ENCODE assay signal across 2 cellular contexts in genomic region chr6:53504438-53505030, GRCh38.
TF ChIP-seq lines count a peak whose summit lies in the region.

No MANE protein-coding gene starts in this region.

TF ChIP-seq in HepG2, 621 proteins besides CTCF, POLR2A, EP300 and RAD21:
- TF ChIP-seq ZBTB8A (CRISPR knock-in tag; IDR thresholded peaks at IDR 0.05; ENCODE audit: borderline replicate concordance, low read depth) (no peak), RBM22 (optimal IDR thresholded peaks at IDR 0.05; ENCODE audit: low read length) (peak; percentile 94)

TF ChIP-seq in SK-N-SH treated with all-trans-retinoic acid at 6 μM for 48 hours, 23 proteins besides CTCF, POLR2A, EP300 and RAD21:
- no peak for TF ChIP-seq ZNF565 (CRISPR knock-in tag; conservative IDR thresholded peaks at IDR 0.05; ENCODE audit: low read depth)
- TF ChIP-seq OSR1 (CRISPR knock-in tag; IDR thresholded peaks at IDR 0.05) = no peak
- TF ChIP-seq ZNF8 (CRISPR knock-in tag; IDR thresholded peaks at IDR 0.05) = no peak
- TF ChIP-seq, protein P1, sequence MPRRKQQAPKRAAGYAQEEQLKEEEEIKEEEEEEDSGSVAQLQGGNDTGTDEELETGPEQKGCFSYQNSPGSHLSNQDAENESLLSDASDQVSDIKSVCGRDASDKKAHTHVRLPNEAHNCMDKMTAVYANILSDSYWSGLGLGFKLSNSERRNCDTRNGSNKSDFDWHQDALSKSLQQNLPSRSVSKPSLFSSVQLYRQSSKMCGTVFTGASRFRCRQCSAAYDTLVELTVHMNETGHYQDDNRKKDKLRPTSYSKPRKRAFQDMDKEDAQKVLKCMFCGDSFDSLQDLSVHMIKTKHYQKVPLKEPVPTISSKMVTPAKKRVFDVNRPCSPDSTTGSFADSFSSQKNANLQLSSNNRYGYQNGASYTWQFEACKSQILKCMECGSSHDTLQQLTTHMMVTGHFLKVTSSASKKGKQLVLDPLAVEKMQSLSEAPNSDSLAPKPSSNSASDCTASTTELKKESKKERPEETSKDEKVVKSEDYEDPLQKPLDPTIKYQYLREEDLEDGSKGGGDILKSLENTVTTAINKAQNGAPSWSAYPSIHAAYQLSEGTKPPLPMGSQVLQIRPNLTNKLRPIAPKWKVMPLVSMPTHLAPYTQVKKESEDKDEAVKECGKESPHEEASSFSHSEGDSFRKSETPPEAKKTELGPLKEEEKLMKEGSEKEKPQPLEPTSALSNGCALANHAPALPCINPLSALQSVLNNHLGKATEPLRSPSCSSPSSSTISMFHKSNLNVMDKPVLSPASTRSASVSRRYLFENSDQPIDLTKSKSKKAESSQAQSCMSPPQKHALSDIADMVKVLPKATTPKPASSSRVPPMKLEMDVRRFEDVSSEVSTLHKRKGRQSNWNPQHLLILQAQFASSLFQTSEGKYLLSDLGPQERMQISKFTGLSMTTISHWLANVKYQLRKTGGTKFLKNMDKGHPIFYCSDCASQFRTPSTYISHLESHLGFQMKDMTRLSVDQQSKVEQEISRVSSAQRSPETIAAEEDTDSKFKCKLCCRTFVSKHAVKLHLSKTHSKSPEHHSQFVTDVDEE (CRISPR knock-in tag; IDR thresholded peaks at IDR 0.05) = no peak
- TF ChIP-seq TCF4 (CRISPR knock-in tag; IDR thresholded peaks at IDR 0.05; ENCODE audit: borderline replicate concordance) = no peak
- no peak for TF ChIP-seq ARNTL (CRISPR knock-in tag; IDR thresholded peaks at IDR 0.05; ENCODE audit: borderline replicate concordance, low read depth)
- TF ChIP-seq CSDC2 (CRISPR knock-in tag; IDR thresholded peaks at IDR 0.05) = no peak
- TF ChIP-seq SNAI2 (CRISPR knock-in tag; IDR thresholded peaks at IDR 0.05) = no peak
- no peak for TF ChIP-seq ZC3H10 (CRISPR knock-in tag; IDR thresholded peaks at IDR 0.05)
- TF ChIP-seq, protein P2, sequence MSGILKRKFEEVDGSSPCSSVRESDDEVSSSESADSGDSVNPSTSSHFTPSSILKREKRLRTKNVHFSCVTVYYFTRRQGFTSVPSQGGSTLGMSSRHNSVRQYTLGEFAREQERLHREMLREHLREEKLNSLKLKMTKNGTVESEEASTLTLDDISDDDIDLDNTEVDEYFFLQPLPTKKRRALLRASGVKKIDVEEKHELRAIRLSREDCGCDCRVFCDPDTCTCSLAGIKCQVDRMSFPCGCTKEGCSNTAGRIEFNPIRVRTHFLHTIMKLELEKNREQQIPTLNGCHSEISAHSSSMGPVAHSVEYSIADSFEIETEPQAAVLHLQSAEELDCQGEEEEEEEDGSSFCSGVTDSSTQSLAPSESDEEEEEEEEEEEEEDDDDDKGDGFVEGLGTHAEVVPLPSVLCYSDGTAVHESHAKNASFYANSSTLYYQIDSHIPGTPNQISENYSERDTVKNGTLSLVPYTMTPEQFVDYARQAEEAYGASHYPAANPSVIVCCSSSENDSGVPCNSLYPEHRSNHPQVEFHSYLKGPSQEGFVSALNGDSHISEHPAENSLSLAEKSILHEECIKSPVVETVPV (CRISPR knock-in tag; IDR thresholded peaks at IDR 0.05) = no peak
- TF ChIP-seq ZFP30 (CRISPR knock-in tag; IDR thresholded peaks at IDR 0.05) = no peak
- TF ChIP-seq, protein P3, sequence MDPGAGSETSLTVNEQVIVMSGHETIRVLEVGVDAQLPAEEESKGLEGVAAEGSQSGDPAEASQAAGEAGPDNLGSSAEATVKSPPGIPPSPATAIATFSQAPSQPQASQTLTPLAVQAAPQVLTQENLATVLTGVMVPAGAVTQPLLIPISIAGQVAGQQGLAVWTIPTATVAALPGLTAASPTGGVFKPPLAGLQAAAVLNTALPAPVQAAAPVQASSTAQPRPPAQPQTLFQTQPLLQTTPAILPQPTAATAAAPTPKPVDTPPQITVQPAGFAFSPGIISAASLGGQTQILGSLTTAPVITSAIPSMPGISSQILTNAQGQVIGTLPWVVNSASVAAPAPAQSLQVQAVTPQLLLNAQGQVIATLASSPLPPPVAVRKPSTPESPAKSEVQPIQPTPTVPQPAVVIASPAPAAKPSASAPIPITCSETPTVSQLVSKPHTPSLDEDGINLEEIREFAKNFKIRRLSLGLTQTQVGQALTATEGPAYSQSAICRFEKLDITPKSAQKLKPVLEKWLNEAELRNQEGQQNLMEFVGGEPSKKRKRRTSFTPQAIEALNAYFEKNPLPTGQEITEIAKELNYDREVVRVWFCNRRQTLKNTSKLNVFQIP (CRISPR knock-in tag; IDR thresholded peaks at IDR 0.05; ENCODE audit: borderline replicate concordance, low read depth) = no peak
- no peak for TF ChIP-seq TOX (CRISPR knock-in tag; IDR thresholded peaks at IDR 0.05; ENCODE audit: borderline replicate concordance)
- no peak for TF ChIP-seq ISL1 (CRISPR knock-in tag; IDR thresholded peaks at IDR 0.05)
- TF ChIP-seq, protein P4, sequence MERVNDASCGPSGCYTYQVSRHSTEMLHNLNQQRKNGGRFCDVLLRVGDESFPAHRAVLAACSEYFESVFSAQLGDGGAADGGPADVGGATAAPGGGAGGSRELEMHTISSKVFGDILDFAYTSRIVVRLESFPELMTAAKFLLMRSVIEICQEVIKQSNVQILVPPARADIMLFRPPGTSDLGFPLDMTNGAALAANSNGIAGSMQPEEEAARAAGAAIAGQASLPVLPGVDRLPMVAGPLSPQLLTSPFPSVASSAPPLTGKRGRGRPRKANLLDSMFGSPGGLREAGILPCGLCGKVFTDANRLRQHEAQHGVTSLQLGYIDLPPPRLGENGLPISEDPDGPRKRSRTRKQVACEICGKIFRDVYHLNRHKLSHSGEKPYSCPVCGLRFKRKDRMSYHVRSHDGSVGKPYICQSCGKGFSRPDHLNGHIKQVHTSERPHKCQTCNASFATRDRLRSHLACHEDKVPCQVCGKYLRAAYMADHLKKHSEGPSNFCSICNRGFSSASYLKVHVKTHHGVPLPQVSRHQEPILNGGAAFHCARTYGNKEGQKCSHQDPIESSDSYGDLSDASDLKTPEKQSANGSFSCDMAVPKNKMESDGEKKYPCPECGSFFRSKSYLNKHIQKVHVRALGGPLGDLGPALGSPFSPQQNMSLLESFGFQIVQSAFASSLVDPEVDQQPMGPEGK (CRISPR knock-in tag; IDR thresholded peaks at IDR 0.05; ENCODE audit: borderline replicate concordance) = no peak
- TF ChIP-seq ESRRG (CRISPR knock-in tag; IDR thresholded peaks at IDR 0.05) = no peak
- no peak for TF ChIP-seq BACH2 (CRISPR knock-in tag; IDR thresholded peaks at IDR 0.05; ENCODE audit: borderline replicate concordance)
- TF ChIP-seq ZNF70 (CRISPR knock-in tag; IDR thresholded peaks at IDR 0.05) = no peak
- no peak for TF ChIP-seq RARB (CRISPR knock-in tag; IDR thresholded peaks at IDR 0.05)
- no peak for TF ChIP-seq CREB5 (CRISPR knock-in tag; IDR thresholded peaks at IDR 0.05; ENCODE audit: low read depth)
